ENCODE assay signal across 9 cellular contexts in genomic region chr19:38488096-38488495, GRCh38. TPM values are rescaled to one million over a fixed set of nuclear protein-coding genes. Genes with fewer than 3 reads are reported as not detected.
"Had no signal": no experiment of that assay in that cellular context is flagged by ENCODE, and none has a peak within 500 bp of the region (broad histone marks: within the 10 kb centered on the region; RNA-seq: fewer than 3 reads in every experiment).

No MANE protein-coding gene starts in this region.

- H3K27ac ChIP-seq: HL-60 had no signal

- ATAC-seq: HepG2 had no signal

- H3K4me3 Mint-ChIP-seq: H9, HFFc6, IgD-negative memory B cell had no signal

- DNase-seq: GOT3, H9, HCEC 1CT, HFFc6, KBM-7 had no signal

- H3K27ac Mint-ChIP-seq: HFFc6 had no signal

RNA-seq across cellular contexts. Expression of gene RYR1, which starts 54.6 kb away (rescaled TPM):
- total RNA-seq: HepG2, HFFc6, HT1080 had no signal
